1 cellular context compared by ENCODE assay signal in genomic region chr7:41822259-41822658, GRCh38.
TF ChIP-seq lines count a peak whose summit lies in the region.

No MANE protein-coding gene starts in this region.

TF ChIP-seq in SK-N-SH treated with all-trans-retinoic acid at 6 μM for 48 hours, 23 proteins besides CTCF, POLR2A, EP300 and RAD21 (continued from another document):
- TF ChIP-seq TSHZ2 (CRISPR knock-in tag; IDR thresholded peaks at IDR 0.05) (no peak), OSR1 (CRISPR knock-in tag; IDR thresholded peaks at IDR 0.05) (no peak), CREB5 (CRISPR knock-in tag; IDR thresholded peaks at IDR 0.05; ENCODE audit: low read depth) (no peak), ESRRG (CRISPR knock-in tag; IDR thresholded peaks at IDR 0.05) (no peak), PATZ1 (CRISPR knock-in tag; IDR thresholded peaks at IDR 0.05; ENCODE audit: borderline replicate concordance) (no peak), TOX (CRISPR knock-in tag; IDR thresholded peaks at IDR 0.05; ENCODE audit: borderline replicate concordance) (no peak), GLIS3 (CRISPR knock-in tag; IDR thresholded peaks at IDR 0.05) (no peak), ZNF70 (CRISPR knock-in tag; IDR thresholded peaks at IDR 0.05) (no peak)
